ENCODE assay signal across 14 cellular contexts in the genomic region with DNA sequence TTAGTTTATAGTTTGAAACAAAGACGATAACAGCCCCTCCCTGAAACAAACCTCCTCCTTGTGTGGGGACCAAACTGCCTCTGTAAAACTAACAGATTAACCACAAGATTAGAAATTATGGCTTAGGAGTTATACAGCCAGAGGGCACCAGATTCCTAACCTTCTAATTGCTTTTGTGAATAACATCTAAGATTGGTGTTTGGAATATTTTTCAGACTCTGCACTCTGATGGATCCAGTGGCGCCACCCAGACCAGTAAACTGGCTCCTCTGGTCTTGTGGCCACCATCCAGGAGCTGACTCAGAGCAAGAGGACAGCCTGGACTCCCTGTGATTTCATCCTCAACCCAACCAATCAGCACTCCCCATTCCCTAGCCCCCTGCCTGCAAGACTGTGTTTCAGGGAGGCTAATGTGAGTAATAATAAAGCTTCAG. TPM values are rescaled to one million over a fixed set of nuclear protein-coding genes. Genes with fewer than 3 reads are reported as not detected.
A peak's percentile ranks its signal among the peaks of the same experiment; 100 is the strongest.
DNase-seq lines count a peak whose midpoint lies in the region; ATAC-seq and TF ChIP-seq lines count a peak whose summit lies in the region.
"Had no signal": no experiment of that assay in that cellular context is flagged by ENCODE, and none has a peak within 500 bp of the region (broad histone marks: within the 10 kb centered on the region; RNA-seq: fewer than 3 reads in every experiment).

No MANE protein-coding gene starts in this region.

- H3K79me1 ChIP-seq in trophoblast cell (ENCODE audit: low read length), result no peaks in the 10 kb centered on the region

- no peak overlapping the region for H3K4me3 ChIP-seq in SK-N-SH (ENCODE audit: low read depth in 2 of 2, low read length in 1 of 2)
- H3K4me3 ChIP-seq in esophagus muscularis mucosa, result no peak overlapping the region
- no peak overlapping the region for H3K4me3 ChIP-seq in trophoblast cell (ENCODE audit: low read depth, low read length)
- H3K4me3 ChIP-seq: upper lobe of left lung had no signal

- H3K4me1 Mint-ChIP-seq in activated T-helper 17 cell treated with anti-CD3 and anti-CD28 coated beads, Interleukin-2, amount 50 U/mL, for 72 hours, result peaks cover 39% of the 10 kb centered on the region

- H3K27ac Mint-ChIP-seq in activated T-helper 17 cell treated with anti-CD3 and anti-CD28 coated beads, Interleukin-2, amount 50 U/mL, for 72 hours, result no peak overlapping the region
- H3K27ac Mint-ChIP-seq: H9; memory B cell; T-helper 1 cell treated with Interleukin-12 subunit alpha and Interleukin-12 subunit beta and Interleukin-4 antibody, amounts not matched to agents 30 μg/mL and 1 μg/mL, for 36 hours had no signal

- no peaks in the 10 kb centered on the region for H4K20me1 ChIP-seq in SK-N-SH (ENCODE audit: insufficient read depth)

- intact Hi-C loops in esophagus muscularis mucosa (cut with DNase I), result no loop called here

- no peak overlapping the region for H3K14ac ChIP-seq in trophoblast cell (ENCODE audit: low read length)

- H3K9me3 ChIP-seq in SK-N-SH, result no peaks in the 10 kb centered on the region
- no peaks in the 10 kb centered on the region for H3K9me3 ChIP-seq in esophagus muscularis mucosa
- H3K9me3 ChIP-seq in trophoblast cell (ENCODE audit: insufficient read depth, low read depth, low read length), result peaks cover 4% of the 10 kb centered on the region
- H3K9me3 ChIP-seq: upper lobe of left lung had no signal

- H3K27ac ChIP-seq in SK-N-SH (ENCODE audit: low read depth in 2 of 2, low read length in 1 of 2), result peak overlapping the region in 1 of 2 experiments; percentile 99; a peak in 2 of 4 replicates
- H3K27ac ChIP-seq in esophagus muscularis mucosa (replicated peaks in 1 of 4), result no peak overlapping the region
- no peak overlapping the region for H3K27ac ChIP-seq in trophoblast cell (ENCODE audit: low read depth, low read length)
- H3K27ac ChIP-seq: upper lobe of left lung had no signal

- peak; percentile 43 for DNase-seq in GM03348 (ENCODE audit: low spot score)
- no peak for DNase-seq in SK-N-SH
- peak; percentile 77 for DNase-seq in esophagus muscularis mucosa (ENCODE audit: extremely low spot score)
- DNase-seq in trophoblast cell, result peak; percentile 26 to 63
- no peak for DNase-seq in NCI-H748 treated with DMSO at 0.1 percent for 48 hours (lab: John Stamatoyannopoulos, UW)
- DNase-seq in activated CD4-positive, CD25-positive, alpha-beta regulatory T cell treated with anti-CD3 and anti-CD28 coated beads, Interleukin-2, amount 50 U/mL, for 72 hours, result no peak
- DNase-seq: effector memory CD4-positive, alpha-beta T cell; H9; stimulated activated CD4-positive, alpha-beta T cell treated with anti-CD3 and anti-CD28 coated beads, Interleukin-1b, Interleukin-23, amount 100 ng/mL, for 48 hours; upper lobe of left lung had no signal

- no peak for TF ChIP-seq RAD21 in SK-N-SH (IDR thresholded peaks at IDR 0.05; ENCODE audit: low read length)

- POLR2A ChIA-PET in SK-N-SH (lab: Yijun Ruan, JAX), result no interaction called here

- CTCF ChIA-PET in SK-N-SH (lab: Yijun Ruan, JAX), result no interaction called here

- H3K4me2 ChIP-seq in SK-N-SH (no peak overlapping the region), trophoblast cell (ENCODE audit: low read length) (no peak overlapping the region)

- H2BK5ac ChIP-seq in trophoblast cell (ENCODE audit: low read depth, low read length, poor library complexity), result no peak overlapping the region

- 38% methylated on average over 2 of the region's 2 CpGs for WGBS in SK-N-SH (ENCODE audit: low lambda C conversion rate)
- WGBS in esophagus muscularis mucosa, result 55% methylated on average over 2 of the region's 2 CpGs
- WGBS in trophoblast cell (ENCODE audit: extremely low coverage, insufficient coverage, insufficient read length), result no CpG with 5 or more reads among the region's 2 CpGs

- H3K79me2 ChIP-seq in SK-N-SH (ENCODE audit: insufficient read depth) (no peaks in the 10 kb centered on the region), trophoblast cell (ENCODE audit: control insufficient read depth, insufficient read depth, low read length, poor library complexity) (no peaks in the 10 kb centered on the region)

- H3K36me3 ChIP-seq in SK-N-SH (replicated peaks in 1 of 2; ENCODE audit: control insufficient read depth in 1 of 2, insufficient read depth in 2 of 2, low read length in 1 of 2) (peaks cover 0 to 4% of the 10 kb centered on the region in 2 experiments), esophagus muscularis mucosa (no peaks in the 10 kb centered on the region), trophoblast cell (ENCODE audit: control insufficient read depth in 1 of 2, insufficient read depth in 2 of 2, low read length in 2 of 2) (no peaks in the 10 kb centered on the region)
- H3K36me3 ChIP-seq: upper lobe of left lung had no signal

- H2AFZ ChIP-seq in SK-N-SH (ENCODE audit: low read depth), result no peak overlapping the region; the same call in 1 of the 2 replicates
- no peak overlapping the region for H2AFZ ChIP-seq in trophoblast cell (ENCODE audit: insufficient read depth, low read length, poor library complexity)

- no peak overlapping the region for H3K23ac ChIP-seq in trophoblast cell (ENCODE audit: low read length)

- no peak overlapping the region for H4K91ac ChIP-seq in trophoblast cell (ENCODE audit: low read depth, low read length)

- no peaks in the 10 kb centered on the region for H3K9me2 ChIP-seq in SK-N-SH

- peaks cover 5% of the 10 kb centered on the region for H3K9me3 Mint-ChIP-seq in activated T-helper 17 cell treated with anti-CD3 and anti-CD28 coated beads, Interleukin-2, amount 50 U/mL, for 72 hours

- peaks cover 43% of the 10 kb centered on the region for H3F3A ChIP-seq in SK-N-SH (replicated peaks; ENCODE audit: insufficient read depth)

- no peak overlapping the region for H2AK5ac ChIP-seq in trophoblast cell (ENCODE audit: low read length)

- TF ChIP-seq POLR2A in esophagus muscularis mucosa (IDR thresholded peaks at IDR 0.05; ENCODE audit: low read depth), result no peak

- H3K4ac ChIP-seq in trophoblast cell (ENCODE audit: low read depth, low read length), result no peak overlapping the region

- H4K12ac ChIP-seq in trophoblast cell (ENCODE audit: low read depth, low read length), result no peak overlapping the region

- H2BK120ac ChIP-seq in trophoblast cell (ENCODE audit: insufficient read depth, low read length, poor library complexity), result no peak overlapping the region

- TF ChIP-seq CTCF in SK-N-SH (IDR thresholded peaks at IDR 0.05), result peak; percentile 35; the same call in 1 of the 2 replicates
- no peak for TF ChIP-seq CTCF in esophagus muscularis mucosa (IDR thresholded peaks at IDR 0.05)

- no peak for ATAC-seq in GM21390 (IDR thresholded peaks at IDR 0.05; ENCODE audit: unreplicated experiment)
- ATAC-seq in activated T-helper 17 cell treated with anti-CD3 and anti-CD28 coated beads, Interleukin-2, amount 50 U/mL, for 72 hours (replicated peaks), result no peak

- H3K27me3 ChIP-seq in SK-N-SH (ENCODE audit: insufficient read depth), result no peaks in the 10 kb centered on the region
- H3K27me3 ChIP-seq in esophagus muscularis mucosa, result no peaks in the 10 kb centered on the region
- no peaks in the 10 kb centered on the region for H3K27me3 ChIP-seq in trophoblast cell (ENCODE audit: insufficient read depth, low read length)
- H3K27me3 ChIP-seq: upper lobe of left lung had no signal

- H3K4me3 Mint-ChIP-seq in activated T-helper 17 cell treated with anti-CD3 and anti-CD28 coated beads, Interleukin-2, amount 50 U/mL, for 72 hours, result no peak overlapping the region
- H3K4me3 Mint-ChIP-seq: H9; memory B cell; T-helper 1 cell treated with Interleukin-12 subunit alpha and Interleukin-12 subunit beta and Interleukin-4 antibody, amounts not matched to agents 30 μg/mL and 1 μg/mL, for 36 hours had no signal

- H3K4me1 ChIP-seq in SK-N-SH (ENCODE audit: control insufficient read depth in 1 of 2, insufficient read depth in 2 of 2, low read depth in 1 of 2, low read length in 1 of 2) (peaks cover 0 to 17% of the 10 kb centered on the region in 2 experiments; a peak in 2 of 4 replicates), esophagus muscularis mucosa (peaks cover 4 to 13% (median 7%) of the 10 kb centered on the region in 4 donors), trophoblast cell (ENCODE audit: control insufficient read depth in 1 of 2, insufficient read depth in 2 of 2, low read length in 2 of 2) (peaks cover 2 to 5% of the 10 kb centered on the region in 2 experiments)

- TF ChIP-seq EP300 in SK-N-SH (IDR thresholded peaks at IDR 0.05; ENCODE audit: borderline replicate concordance in 1 of 2, low read depth in 1 of 2, low read length in 1 of 2) (peak in 1 of 2 experiments; percentile 79; a peak in 2 of 4 replicates), esophagus muscularis mucosa (IDR thresholded peaks at IDR 0.05) (no peak)

- no peaks in the 10 kb centered on the region for H3K27me3 Mint-ChIP-seq in activated T-helper 17 cell treated with anti-CD3 and anti-CD28 coated beads, Interleukin-2, amount 50 U/mL, for 72 hours
- H3K27me3 Mint-ChIP-seq: memory B cell had no signal

- H3K18ac ChIP-seq in trophoblast cell (ENCODE audit: low read length), result no peak overlapping the region

- no peak overlapping the region for H2BK12ac ChIP-seq in trophoblast cell (ENCODE audit: low read length)

- H3K36me3 Mint-ChIP-seq in activated T-helper 17 cell treated with anti-CD3 and anti-CD28 coated beads, Interleukin-2, amount 50 U/mL, for 72 hours (ENCODE audit: low read depth), result no peaks in the 10 kb centered on the region

- H3K9ac ChIP-seq in SK-N-SH (peak overlapping the region; percentile 30; the same call in 1 of the 2 replicates), trophoblast cell (ENCODE audit: low read length) (no peak overlapping the region)

- H4K8ac ChIP-seq in trophoblast cell (ENCODE audit: low read depth, low read length), result no peak overlapping the region

TF ChIP-seq in SK-N-SH, 30 proteins besides CTCF, POLR2A, EP300 and RAD21 (continues in another document):
- TF ChIP-seq TEAD4 (IDR thresholded peaks at IDR 0.05; ENCODE audit: borderline replicate concordance, insufficient read depth) (0 out of 2 replicates have a peak, but pooled peaks have one; percentile 10), YY1 (IDR thresholded peaks at IDR 0.05; ENCODE audit: low read depth) (no peak)

RNA-seq across cellular contexts. Expression of a gene that starts 58.3 kb away (rescaled TPM):
- not detected in 2 replicates for polyA plus RNA-seq in SK-N-SH (2012; rRNA removed)
- 0.01 and 0.04 TPM in 2 replicates for polyA plus RNA-seq in SK-N-SH (2012; cell fraction: cytosol; rRNA removed)
- 0.02 TPM in 1 of 2 replicates, not detected in the other for polyA plus RNA-seq in SK-N-SH (2012; cell fraction: nucleus; rRNA removed)
- total RNA-seq in esophagus muscularis mucosa, result under 1 TPM in 1 of 4 donors, not detected in 3; 0.50 TPM
- polyA plus RNA-seq in trophoblast cell (2013), result 0.22 and 0.36 TPM in 2 replicates
- total RNA-seq in activated T-helper 17 cell treated with anti-CD3 and anti-CD28 coated beads, Interleukin-2, amount 50 U/mL, for 72 hours, result not detected
- total RNA-seq: H9 had no signal

Comparison
In these comparisons a context has a peak if more than half of its experiments do, and no peak if none do; other contexts are left out.
1. DNase-seq: peak in GM03348 (single experiment), esophagus muscularis mucosa (single experiment) and trophoblast cell (2 of 2); none in SK-N-SH (single experiment), NCI-H748 treated with DMSO at 0.1 percent for 48 hours (single experiment) and activated CD4-positive, CD25-positive, alpha-beta regulatory T cell treated with anti-CD3 and anti-CD28 coated beads, Interleukin-2, amount 50 U/mL, for 72 hours (single experiment).